In the genomic region with DNA sequence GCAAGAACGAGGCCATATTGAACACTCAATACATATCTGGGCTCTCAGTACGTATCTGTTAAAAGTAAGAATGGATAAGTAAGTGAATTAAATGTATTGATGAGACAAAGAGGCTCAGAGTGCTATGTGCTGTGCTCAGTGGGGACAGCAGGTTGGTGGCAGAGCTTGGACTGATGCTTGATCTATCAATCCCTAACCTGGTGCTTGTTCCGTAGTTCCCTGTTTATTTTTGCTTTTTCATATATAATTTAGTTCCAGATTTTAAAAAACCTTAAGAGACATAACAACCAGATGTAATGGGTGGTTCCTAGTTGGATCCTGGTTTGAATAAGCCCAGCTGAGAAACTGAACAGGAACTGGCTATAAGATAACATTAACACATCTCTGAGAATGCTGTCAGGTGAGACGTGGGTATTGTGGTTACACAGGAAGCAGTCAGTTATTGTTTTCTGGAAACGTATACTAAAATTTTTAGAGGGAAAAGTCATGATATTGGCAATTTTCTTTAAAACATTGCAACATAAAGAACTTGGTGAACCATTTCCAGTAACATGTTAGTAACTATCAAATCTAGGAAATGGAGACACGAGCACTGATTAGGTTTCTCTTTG, we compare ENCODE assay signal across 21 cellular contexts.
DNase-seq lines count a peak whose midpoint lies in the region; ATAC-seq and TF ChIP-seq lines count a peak whose summit lies in the region.
"Had no signal": no experiment of that assay in that cellular context is flagged by ENCODE, and none has a peak within 500 bp of the region (broad histone marks: within the 10 kb centered on the region; RNA-seq: fewer than 3 reads in every experiment).

No MANE protein-coding gene starts in this region.

- CTCF ChIA-PET in activated CD8-positive, alpha-beta memory T cell treated with anti-CD3 and anti-CD28 coated beads, Interleukin-2, amount 10 ng/mL, durations not matched to agents 7 days and 5 days (lab: Charles Lee) = interaction anchor here (1.0 to 1.4 kb wide), 3 partner anchors 10 to 127 kb away, joined by 3 to 4 read pairs (median 3); no protein-coding TSS in a partner anchor
- CTCF ChIA-PET in OCI-LY7 (lab: Charles Lee; ENCODE audit: unreplicated experiment) = no interaction called here

- no peaks in the 10 kb centered on the region for H3K36me3 Mint-ChIP-seq in activated CD8-positive, alpha-beta memory T cell treated with anti-CD3 and anti-CD28 coated beads, Interleukin-2, amount 10 ng/mL, durations not matched to agents 7 days and 5 days

- H3K9me3 ChIP-seq in OCI-LY7 (ENCODE audit: low read length) = no peaks in the 10 kb centered on the region
- no peaks in the 10 kb centered on the region for H3K9me3 ChIP-seq in esophagus muscularis mucosa
- H3K9me3 ChIP-seq: HAP-1, Peyer's patch had no signal

- H3K4me1 Mint-ChIP-seq in activated CD8-positive, alpha-beta memory T cell treated with anti-CD3 and anti-CD28 coated beads, Interleukin-2, amount 10 ng/mL, durations not matched to agents 7 days and 5 days = peaks cover 81% of the 10 kb centered on the region

- POLR2A ChIA-PET in OCI-LY7 (lab: Charles Lee) = no interaction called here

- no peaks in the 10 kb centered on the region for H3K27me3 Mint-ChIP-seq in activated CD8-positive, alpha-beta memory T cell treated with anti-CD3 and anti-CD28 coated beads, Interleukin-2, amount 10 ng/mL, durations not matched to agents 7 days and 5 days

- no peak overlapping the region for H3K4me3 ChIP-seq in GM12865 (ENCODE audit: low read depth, low read length)
- H3K4me3 ChIP-seq in OCI-LY7 (ENCODE audit: low read depth, low read length, poor library complexity, severe bottlenecking) = no peak overlapping the region
- H3K4me3 ChIP-seq in esophagus muscularis mucosa = no peak overlapping the region
- H3K4me3 ChIP-seq: HAP-1, Peyer's patch had no signal

- H3K27ac ChIP-seq in OCI-LY7 (ENCODE audit: low read depth, low read length, poor library complexity, severe bottlenecking) = no peak overlapping the region
- H3K27ac ChIP-seq in esophagus muscularis mucosa (replicated peaks in 1 of 4) = no peak overlapping the region
- H3K27ac ChIP-seq: Peyer's patch had no signal

- H3K36me3 ChIP-seq in OCI-LY7 (ENCODE audit: insufficient read depth, low read length) (no peaks in the 10 kb centered on the region), esophagus muscularis mucosa (no peaks in the 10 kb centered on the region)
- H3K36me3 ChIP-seq: HAP-1, Peyer's patch had no signal

- peak overlapping the region; percentile 15 for H3K27ac Mint-ChIP-seq in activated CD8-positive, alpha-beta memory T cell treated with anti-CD3 and anti-CD28 coated beads, Interleukin-2, amount 10 ng/mL, durations not matched to agents 7 days and 5 days
- H3K27ac Mint-ChIP-seq: HFFc6 had no signal

- H4K20me1 ChIP-seq in OCI-LY7 (ENCODE audit: insufficient read depth, low read length) = no peaks in the 10 kb centered on the region

- no peak for ATAC-seq in activated CD8-positive, alpha-beta memory T cell treated with anti-CD3 and anti-CD28 coated beads, Interleukin-2, amount 10 ng/mL, durations not matched to agents 7 days and 5 days
- ATAC-seq in GM19463 (IDR thresholded peaks at IDR 0.05; ENCODE audit: unreplicated experiment) (no peak), GM21717 (IDR thresholded peaks at IDR 0.05; ENCODE audit: unreplicated experiment) (no peak)

- no peak for TF ChIP-seq POLR2A in esophagus muscularis mucosa (IDR thresholded peaks at IDR 0.05; ENCODE audit: low read depth)

- H3K79me2 ChIP-seq in OCI-LY7 (ENCODE audit: insufficient read depth, low read depth, low read length) = no peaks in the 10 kb centered on the region

- H3K9me2 ChIP-seq in OCI-LY7 (ENCODE audit: insufficient read depth, low read length) = no peaks in the 10 kb centered on the region

- H2AFZ ChIP-seq in OCI-LY7 (ENCODE audit: low read length) = peak overlapping the region; percentile 48

- no TSS peak for BruUV-seq in OCI-LY7 (replicated peaks; lab: Mats Ljungman, UMichigan)

- H3K9me3 Mint-ChIP-seq in activated CD8-positive, alpha-beta memory T cell treated with anti-CD3 and anti-CD28 coated beads, Interleukin-2, amount 10 ng/mL, durations not matched to agents 7 days and 5 days (ENCODE audit: low read depth) = no peaks in the 10 kb centered on the region
- H3K9me3 Mint-ChIP-seq: HFFc6 had no signal

- DNase-seq in activated CD8-positive, alpha-beta memory T cell treated with anti-CD3 and anti-CD28 coated beads, Interleukin-2, amount 10 ng/mL, durations not matched to agents 7 days and 5 days = no peak
- no peak for DNase-seq in activated CD8-positive, alpha-beta memory T cell treated with anti-CD3 and anti-CD28 coated beads, Interleukin-2, amount 50 U/mL, for 48 hours
- DNase-seq in GM12865 (ENCODE audit: low read depth) = peak; percentile 33
- peak; percentile 11 for DNase-seq in OCI-LY7 (ENCODE audit: low spot score)
- DNase-seq in esophagus muscularis mucosa (ENCODE audit: extremely low spot score) = peak; percentile 60
- no peak for DNase-seq in COLO829 (ENCODE audit: low spot score)
- DNase-seq: C1 segment of cervical spinal cord, GOT3, HFFc6, KG1, NCI-H1092, NCI-H1417 treated with DMSO at 0.1 percent for 48 hours, NCI-H1694 treated with DMSO at 0.1 percent for 48 hours, NCI-H2081, NCI-H2227 treated with DMSO at 0.1 percent for 48 hours, NCI-H526 treated with DMSO at 0.1 percent for 48 hours, Peyer's patch, SHP77 treated with DMSO at 0.1 percent for 48 hours had no signal

- no peak for TF ChIP-seq CTCF in GM12865 (IDR thresholded peaks at IDR 0.05; ENCODE audit: insufficient read depth, low read depth, low read length, missing control alignments)
- TF ChIP-seq CTCF in OCI-LY7 (conservative IDR thresholded peaks at IDR 0.05; ENCODE audit: low read length) = no peak
- TF ChIP-seq CTCF in esophagus muscularis mucosa (IDR thresholded peaks at IDR 0.05) = no peak

- peaks cover 17% of the 10 kb centered on the region for H3K4me1 ChIP-seq in OCI-LY7 (ENCODE audit: insufficient read depth, low read length, poor library complexity, severe bottlenecking)
- peaks cover 0 to 15% (median 14%) of the 10 kb centered on the region in 4 donors for H3K4me1 ChIP-seq in esophagus muscularis mucosa
- H3K4me1 ChIP-seq: HAP-1 had no signal

- peaks cover 0 to 28% (median 0%) of the 10 kb centered on the region in 4 donors for H3K27me3 ChIP-seq in esophagus muscularis mucosa
- H3K27me3 ChIP-seq: Peyer's patch had no signal

- 69% methylated on average over 6 of the region's 6 CpGs for WGBS in esophagus muscularis mucosa

- H3K4me3 Mint-ChIP-seq in activated CD8-positive, alpha-beta memory T cell treated with anti-CD3 and anti-CD28 coated beads, Interleukin-2, amount 10 ng/mL, durations not matched to agents 7 days and 5 days = no peak overlapping the region
- H3K4me3 Mint-ChIP-seq: HFFc6 had no signal

- intact Hi-C loops in OCI-LY7 (cut with micrococcal nuclease; ENCODE audit: unreplicated experiment) = loop anchor here (10.0 kb wide), 3 partner anchors 210 to 590 kb away; no protein-coding TSS in a partner anchor
- intact Hi-C loops in esophagus muscularis mucosa (cut with DNase I) = loop anchor here (10.0 kb wide), 1 partner anchor 60 kb away; no protein-coding TSS in a partner anchor

- H3K4me2 ChIP-seq in OCI-LY7 (ENCODE audit: low read length) = peak overlapping the region; percentile 10; the same call in 1 of the 2 replicates

- no peak for TF ChIP-seq EP300 in esophagus muscularis mucosa (IDR thresholded peaks at IDR 0.05)

Comparison
In these comparisons a context has a peak if more than half of its experiments do, and no peak if none do; other contexts are left out.
1. DNase-seq: peak in GM12865 (single experiment), OCI-LY7 (single experiment) and esophagus muscularis mucosa (single experiment); none in activated CD8-positive, alpha-beta memory T cell treated with anti-CD3 and anti-CD28 coated beads, Interleukin-2, amount 10 ng/mL, durations not matched to agents 7 days and 5 days (single experiment), activated CD8-positive, alpha-beta memory T cell treated with anti-CD3 and anti-CD28 coated beads, Interleukin-2, amount 50 U/mL, for 48 hours (single experiment) and COLO829 (single experiment).